ENCODE assay signal across 8 cellular contexts in genomic region chrX:3815896-3816664, GRCh38.
DNase-seq lines count a peak whose midpoint lies in the region; ATAC-seq and TF ChIP-seq lines count a peak whose summit lies in the region.

No MANE protein-coding gene starts in this region.

- peak overlapping the region; percentile 86 for H3K4me2 ChIP-seq in fibroblast of lung (ENCODE audit: extremely low read depth, insufficient read depth, low read length)
- H3K4me2 ChIP-seq in neural cell (ENCODE audit: low read length): no peak overlapping the region

- TF ChIP-seq CTCF in fibroblast of lung (conservative IDR thresholded peaks at IDR 0.05 in 1 of 2, IDR thresholded peaks at IDR 0.05 in 1 of 2; ENCODE audit: low read depth in 1 of 2, low read length in 2 of 2) (no peak), neural cell (IDR thresholded peaks at IDR 0.05; ENCODE audit: poor library complexity, severe bottlenecking) (no peak), upper lobe of right lung (IDR thresholded peaks at IDR 0.05) (no peak)

- no peak for TF ChIP-seq RAD21 in neural cell (conservative IDR thresholded peaks at IDR 0.05)

- H3K4me3 Mint-ChIP-seq in activated T-cell treated with anti-CD3 and anti-CD28 coated beads, Interleukin-2, amount 50 U/mL, for 4 hours: peak overlapping the region; percentile 72

- H3K9ac ChIP-seq in fibroblast of lung (ENCODE audit: insufficient read depth, low read length): peak overlapping the region; percentile 59
- peak overlapping the region; percentile 58 for H3K9ac ChIP-seq in neural cell (ENCODE audit: low read length)

- H3K36me3 ChIP-seq in fibroblast of lung (ENCODE audit: control insufficient read depth, insufficient read depth, low read length): no peaks in the 10 kb centered on the region
- no peaks in the 10 kb centered on the region for H3K36me3 ChIP-seq in neural cell (ENCODE audit: insufficient read depth, low read length)
- H3K36me3 ChIP-seq in upper lobe of right lung: no peaks in the 10 kb centered on the region

- DNase-seq in Daoy (ENCODE audit: low read depth) (peak; percentile 53), HCEC 1CT (peak; percentile 10), NCI-H82 (lab: John Stamatoyannopoulos, UW) (peak; percentile 70), fibroblast of lung (ENCODE audit: low read depth in 2 of 2) (peak; percentile 23 to 40), upper lobe of right lung (peak; percentile 74)
- DNase-seq in activated T-cell treated with anti-CD3 and anti-CD28 coated beads, Interleukin-2, amount 50 U/mL, for 4 hours: peak; percentile 36

- no peak overlapping the region for H2AFZ ChIP-seq in fibroblast of lung (ENCODE audit: low read length)
- H2AFZ ChIP-seq in neural cell (ENCODE audit: low read depth, low read length): no peak overlapping the region

- no peaks in the 10 kb centered on the region for H3K9me2 ChIP-seq in neural cell (ENCODE audit: insufficient read depth, low read length)

- TF ChIP-seq EP300 in neural cell (conservative IDR thresholded peaks at IDR 0.05; ENCODE audit: poor library complexity, severe bottlenecking): no peak

- no peaks in the 10 kb centered on the region for H3K27me3 Mint-ChIP-seq in activated T-cell treated with anti-CD3 and anti-CD28 coated beads, Interleukin-2, amount 50 U/mL, for 4 hours (ENCODE audit: low read depth)

- no peaks in the 10 kb centered on the region for H3K4me1 ChIP-seq in fibroblast of lung (ENCODE audit: control insufficient read depth, extremely low read depth, insufficient read depth, low read length)
- no peaks in the 10 kb centered on the region for H3K4me1 ChIP-seq in upper lobe of right lung

- H3K27ac ChIP-seq in fibroblast of lung (ENCODE audit: insufficient read depth, low read length) (peak overlapping the region; percentile 81), neural cell (ENCODE audit: low read length) (no peak overlapping the region), upper lobe of right lung (peak overlapping the region; percentile 93)

- H3K9me3 Mint-ChIP-seq in activated T-cell treated with anti-CD3 and anti-CD28 coated beads, Interleukin-2, amount 50 U/mL, for 4 hours: no peaks in the 10 kb centered on the region

- ATAC-seq in activated T-cell treated with anti-CD3 and anti-CD28 coated beads, Interleukin-2, amount 50 U/mL, for 4 hours: no peak
- ATAC-seq in upper lobe of right lung: peak; percentile 28
- no peak for ATAC-seq in GM19324 (IDR thresholded peaks at IDR 0.05; ENCODE audit: low FRiP score, unreplicated experiment)

- H3K27me3 ChIP-seq in fibroblast of lung (ENCODE audit: control insufficient read depth, insufficient read depth, low read length) (no peaks in the 10 kb centered on the region), neural cell (ENCODE audit: insufficient read depth, low read depth, low read length) (no peaks in the 10 kb centered on the region), upper lobe of right lung (no peaks in the 10 kb centered on the region)

- H3K9me3 ChIP-seq in fibroblast of lung (ENCODE audit: control insufficient read depth, insufficient read depth, low read depth, low read length): no peaks in the 10 kb centered on the region
- no peaks in the 10 kb centered on the region for H3K9me3 ChIP-seq in neural cell (ENCODE audit: low read length)
- H3K9me3 ChIP-seq in upper lobe of right lung: no peaks in the 10 kb centered on the region

- peaks cover 15% of the 10 kb centered on the region for H3K4me1 Mint-ChIP-seq in activated T-cell treated with anti-CD3 and anti-CD28 coated beads, Interleukin-2, amount 50 U/mL, for 4 hours (ENCODE audit: low read depth)

- H4K20me1 ChIP-seq in fibroblast of lung (ENCODE audit: control insufficient read depth, extremely low read depth, insufficient read depth, low read length) (no peaks in the 10 kb centered on the region), neural cell (ENCODE audit: insufficient read depth) (no peaks in the 10 kb centered on the region)

- intact Hi-C loops in upper lobe of right lung (cut with DNase I): no loop called here

- H3K36me3 Mint-ChIP-seq in activated T-cell treated with anti-CD3 and anti-CD28 coated beads, Interleukin-2, amount 50 U/mL, for 4 hours (ENCODE audit: insufficient read depth): peaks cover 6% of the 10 kb centered on the region

- peak overlapping the region; percentile 42 to 61 (median 50) for H3K4me3 ChIP-seq in fibroblast of lung (replicated peaks in 1 of 4; ENCODE audit: control extremely low read depth in 1 of 4, insufficient read depth in 1 of 4, low read depth in 3 of 4, low read length in 4 of 4)
- H3K4me3 ChIP-seq in neural cell (ENCODE audit: low read length): peak overlapping the region; percentile 73
- peak overlapping the region; percentile 63 for H3K4me3 ChIP-seq in upper lobe of right lung

- H3K79me2 ChIP-seq in fibroblast of lung (ENCODE audit: control insufficient read depth, insufficient read depth, low read length) (peaks cover 2% of the 10 kb centered on the region), neural cell (replicated peaks; ENCODE audit: insufficient read depth, low read length) (no peaks in the 10 kb centered on the region)

- H3F3A ChIP-seq in neural cell (ENCODE audit: insufficient read depth, low read length, poor library complexity, severe bottlenecking): no peaks in the 10 kb centered on the region

TF ChIP-seq in neural cell, 6 proteins besides CTCF, POLR2A, EP300 and RAD21:
- TF ChIP-seq SMC3 (conservative IDR thresholded peaks at IDR 0.05; ENCODE audit: poor library complexity): no peak
- TF ChIP-seq TAF1 (IDR thresholded peaks at IDR 0.05; ENCODE audit: low read depth): no peak
- no peak for TF ChIP-seq REST (IDR thresholded peaks at IDR 0.05; ENCODE audit: borderline replicate concordance)
- TF ChIP-seq POLR2AphosphoS5 (IDR thresholded peaks at IDR 0.05): no peak
- no peak for TF ChIP-seq MXI1 (conservative IDR thresholded peaks at IDR 0.05; ENCODE audit: poor library complexity, severe bottlenecking)
- no peak for TF ChIP-seq EZH2 (IDR thresholded peaks at IDR 0.05; ENCODE audit: borderline replicate concordance, insufficient read depth, low read length, poor library complexity, severe bottlenecking)

Comparison
In these comparisons a context has a peak if more than half of its experiments do, and no peak if none do; other contexts are left out.
1. DNase-seq: peak in every context shown above with its lines; median percentile 74 in upper lobe of right lung; 70 in NCI-H82; 53 in Daoy; 36 in activated T-cell treated with anti-CD3 and anti-CD28 coated beads, Interleukin-2, amount 50 U/mL, for 4 hours; 32 in fibroblast of lung; 10 in HCEC 1CT.